18 cellular contexts compared by ENCODE assay signal in genomic region chr4:110046588-110047049, GRCh38.
A peak's percentile ranks its signal among the peaks of the same experiment; 100 is the strongest.
DNase-seq lines count a peak whose midpoint lies in the region; FAIRE-seq and TF ChIP-seq lines count a peak whose summit lies in the region.
"Had no signal": no experiment of that assay in that cellular context is flagged by ENCODE, and none has a peak within 500 bp of the region (broad histone marks: within the 10 kb centered on the region; RNA-seq: fewer than 3 reads in every experiment).

No MANE protein-coding gene starts in this region.

- in situ Hi-C loops in GM13977 (cut with MboI; ENCODE audit: low pct_unique_long_range_greater_than_20kb, low sequenced_read_pairs, unreplicated experiment), result no loop called here

- FAIRE-seq in bronchial epithelial cell (lab: Jason Lieb, UNC), result peak; percentile 75

- TF ChIP-seq CTCF in bronchial epithelial cell (IDR thresholded peaks at IDR 0.05; ENCODE audit: insufficient read depth, low read length, severe bottlenecking) (no peak), GM13977 (IDR thresholded peaks at IDR 0.05; ENCODE audit: extremely low read depth, insufficient read depth, missing control alignments) (no peak)

- DNase-seq in GM04504 (ENCODE audit: low read depth) (peak; percentile 36), NCI-H2227 treated with DMSO at 0.1 percent for 48 hours (lab: John Stamatoyannopoulos, UW) (peak; percentile 8), bronchial epithelial cell (ENCODE audit: low read depth) (no peak), occipital lobe (lab: John Stamatoyannopoulos, UW) (peak; percentile 1), NOMO-1 treated with DMSO at 0.1 percent for 48 hours (lab: John Stamatoyannopoulos, UW; ENCODE audit: unreplicated experiment) (no peak), NCI-H524 treated with DMSO at 0.1 percent for 48 hours (lab: John Stamatoyannopoulos, UW) (no peak), NCI-H146 treated with DMSO at 0.1 percent for 48 hours (lab: John Stamatoyannopoulos, UW; ENCODE audit: unreplicated experiment) (no peak), GM13977 (ENCODE audit: low spot score) (no peak)
- DNase-seq: activated CD4-positive, alpha-beta memory T cell treated with anti-CD3 and anti-CD28 coated beads, Interleukin-2, amount 10 ng/mL, durations not matched to agents 7 days and 5 days; CD4-positive, alpha-beta T cell; cerebellar nuclear complex; lower lobe of right lung; naive thymus-derived CD4-positive, alpha-beta T cell; NCI-H1417 treated with DMSO at 0.1 percent for 48 hours; NCI-H446 treated with DMSO at 0.1 percent for 48 hours; stimulated activated CD4-positive, alpha-beta T cell treated with anti-CD3 and anti-CD28 coated beads, Interleukin-12 subunit alpha, Interleukin-12 subunit beta, amount 100 ng/mL, for 4 hours; stimulated activated naive CD4-positive, alpha-beta T cell had no signal

- no peak overlapping the region for H3K4me3 ChIP-seq in bronchial epithelial cell (ENCODE audit: low read depth, low read length)
- H3K4me3 ChIP-seq: gastroesophageal sphincter, lower lobe of right lung had no signal

- H3K27me3 ChIP-seq in bronchial epithelial cell (ENCODE audit: control insufficient read depth, insufficient read depth, low read length), result no peaks in the 10 kb centered on the region
- H3K27me3 ChIP-seq: gastroesophageal sphincter had no signal

- peaks cover 3% of the 10 kb centered on the region for H3K36me3 ChIP-seq in bronchial epithelial cell (ENCODE audit: control insufficient read depth, insufficient read depth, low read length)
- H3K36me3 ChIP-seq: lower lobe of right lung had no signal

Comparison
In these comparisons a context has a peak if more than half of its experiments do, and no peak if none do; other contexts are left out.
1. DNase-seq: peak in GM04504 (single experiment), NCI-H2227 treated with DMSO at 0.1 percent for 48 hours (single experiment) and occipital lobe (single experiment); none in bronchial epithelial cell (single experiment), NOMO-1 treated with DMSO at 0.1 percent for 48 hours (single experiment), NCI-H524 treated with DMSO at 0.1 percent for 48 hours (single experiment), NCI-H146 treated with DMSO at 0.1 percent for 48 hours (single experiment) and GM13977 (single experiment).